10 cellular contexts compared by ENCODE assay signal in genomic region chr12:26153421-26154154, GRCh38. TPM values are rescaled to one million over a fixed set of nuclear protein-coding genes. Genes with fewer than 3 reads are reported as not detected.
DNase-seq lines count a peak whose midpoint lies in the region; ATAC-seq, FAIRE-seq and TF ChIP-seq lines count a peak whose summit lies in the region.
"Had no signal": no experiment of that assay in that cellular context is flagged by ENCODE, and none has a peak within 500 bp of the region (broad histone marks: within the 10 kb centered on the region; RNA-seq: fewer than 3 reads in every experiment).

No MANE protein-coding gene starts in this region.

- intact Hi-C loops in right cardiac atrium (cut with DNase I) = no loop called here
- intact Hi-C loops in upper lobe of right lung (cut with DNase I) = no loop called here

- peak overlapping the region; percentile 31 for H2AFZ ChIP-seq in astrocyte (ENCODE audit: low read depth, low read length)

- FAIRE-seq in astrocyte (lab: Jason Lieb, UNC) = peak; percentile 98

- peak; percentile 97 for DNase-seq in HS-27A (ENCODE audit: low read depth)
- DNase-seq in astrocyte (ENCODE audit: low read depth) = peak; percentile 99
- DNase-seq in right cardiac atrium = no peak
- DNase-seq in upper lobe of right lung = no peak
- DNase-seq in activated T-cell treated with anti-CD3 and anti-CD28 coated beads, Interleukin-2, amount 50 U/mL, for 24 hours = no peak
- no peak for DNase-seq in NCI-H345 (lab: John Stamatoyannopoulos, UW)
- DNase-seq: activated CD8-positive, alpha-beta memory T cell treated with anti-CD3 and anti-CD28 coated beads, Interleukin-2, amount 10 ng/mL, durations not matched to agents 7 days and 5 days; retina; tibial artery had no signal

- no peaks in the 10 kb centered on the region for H3K36me3 Mint-ChIP-seq in astrocyte (ENCODE audit: low read depth, unreplicated experiment)
- no peaks in the 10 kb centered on the region for H3K36me3 Mint-ChIP-seq in activated T-cell treated with anti-CD3 and anti-CD28 coated beads, Interleukin-2, amount 50 U/mL, for 24 hours (ENCODE audit: low read depth)
- H3K36me3 Mint-ChIP-seq: activated CD8-positive, alpha-beta memory T cell treated with anti-CD3 and anti-CD28 coated beads, Interleukin-2, amount 10 ng/mL, durations not matched to agents 7 days and 5 days had no signal

- H3K27me3 ChIP-seq in astrocyte (ENCODE audit: insufficient read depth, low read length) = no peaks in the 10 kb centered on the region
- no peaks in the 10 kb centered on the region for H3K27me3 ChIP-seq in right cardiac atrium (ENCODE audit: control insufficient read depth, insufficient read depth)
- H3K27me3 ChIP-seq in upper lobe of right lung = no peaks in the 10 kb centered on the region
- H3K27me3 ChIP-seq: tibial artery had no signal

- H3K36me3 ChIP-seq in astrocyte (ENCODE audit: insufficient read depth, low read length) (no peaks in the 10 kb centered on the region), upper lobe of right lung (no peaks in the 10 kb centered on the region)
- H3K36me3 ChIP-seq: tibial artery had no signal

- ATAC-seq in right cardiac atrium = peak; percentile 49 to 80
- ATAC-seq in upper lobe of right lung = peak; percentile 78
- ATAC-seq in GM19351 (IDR thresholded peaks at IDR 0.05; ENCODE audit: unreplicated experiment) = no peak
- ATAC-seq: activated CD8-positive, alpha-beta memory T cell treated with anti-CD3 and anti-CD28 coated beads, Interleukin-2, amount 10 ng/mL, durations not matched to agents 7 days and 5 days had no signal

- no peaks in the 10 kb centered on the region for H3K79me2 ChIP-seq in astrocyte (ENCODE audit: insufficient read depth, low read length)

- no peaks in the 10 kb centered on the region for H3K9me3 ChIP-seq in astrocyte (ENCODE audit: insufficient read depth, low read depth, low read length)
- no peaks in the 10 kb centered on the region for H3K9me3 ChIP-seq in right cardiac atrium (ENCODE audit: control insufficient read depth, low read length)
- H3K9me3 ChIP-seq in upper lobe of right lung = no peaks in the 10 kb centered on the region
- H3K9me3 ChIP-seq: tibial artery had no signal

- H3K27me3 Mint-ChIP-seq in astrocyte (ENCODE audit: low read depth, unreplicated experiment) = no peaks in the 10 kb centered on the region
- H3K27me3 Mint-ChIP-seq in activated T-cell treated with anti-CD3 and anti-CD28 coated beads, Interleukin-2, amount 50 U/mL, for 24 hours = peaks cover 26% of the 10 kb centered on the region

- peak overlapping the region; percentile 74 for H3K27ac Mint-ChIP-seq in astrocyte (ENCODE audit: unreplicated experiment)
- no peak overlapping the region for H3K27ac Mint-ChIP-seq in activated T-cell treated with anti-CD3 and anti-CD28 coated beads, Interleukin-2, amount 50 U/mL, for 24 hours
- H3K27ac Mint-ChIP-seq: activated CD8-positive, alpha-beta memory T cell treated with anti-CD3 and anti-CD28 coated beads, Interleukin-2, amount 10 ng/mL, durations not matched to agents 7 days and 5 days had no signal

- peaks cover 37% of the 10 kb centered on the region for H3K4me1 Mint-ChIP-seq in astrocyte (ENCODE audit: low read depth, unreplicated experiment)
- no peaks in the 10 kb centered on the region for H3K4me1 Mint-ChIP-seq in activated T-cell treated with anti-CD3 and anti-CD28 coated beads, Interleukin-2, amount 50 U/mL, for 24 hours (ENCODE audit: low read depth)
- H3K4me1 Mint-ChIP-seq: activated CD8-positive, alpha-beta memory T cell treated with anti-CD3 and anti-CD28 coated beads, Interleukin-2, amount 10 ng/mL, durations not matched to agents 7 days and 5 days had no signal

- peak overlapping the region; percentile 91 for H3K27ac ChIP-seq in astrocyte (ENCODE audit: low read depth, low read length)
- peak overlapping the region; percentile 2 for H3K27ac ChIP-seq in right cardiac atrium (ENCODE audit: low read length)
- no peak overlapping the region for H3K27ac ChIP-seq in upper lobe of right lung

- H3K4me1 ChIP-seq in astrocyte (ENCODE audit: insufficient read depth, low read length) (peaks cover 38% of the 10 kb centered on the region), right cardiac atrium (ENCODE audit: control insufficient read depth, insufficient read depth, low read length) (peaks cover 2% of the 10 kb centered on the region), upper lobe of right lung (peaks cover 7% of the 10 kb centered on the region)

- H3K4me3 ChIP-seq in astrocyte (ENCODE audit: insufficient read depth, low read depth, low read length) (peak overlapping the region; percentile 20), right cardiac atrium (ENCODE audit: low read length) (no peak overlapping the region), upper lobe of right lung (no peak overlapping the region)
- H3K4me3 ChIP-seq: tibial artery had no signal

- H4K20me1 ChIP-seq in astrocyte (ENCODE audit: insufficient read depth, low read length) = no peaks in the 10 kb centered on the region

- H3K4me2 ChIP-seq in astrocyte (ENCODE audit: low read length) = peak overlapping the region; percentile 79

- TF ChIP-seq CTCF in astrocyte (IDR thresholded peaks at IDR 0.05; ENCODE audit: insufficient read depth, low read depth, low read length) = peak; percentile 22
- no peak for TF ChIP-seq CTCF in upper lobe of right lung (IDR thresholded peaks at IDR 0.05)

- WGBS in right cardiac atrium = 50% methylated on average over 5 of the region's 5 CpGs

- H3K4me3 Mint-ChIP-seq in astrocyte (ENCODE audit: unreplicated experiment) = no peak overlapping the region
- H3K4me3 Mint-ChIP-seq in activated T-cell treated with anti-CD3 and anti-CD28 coated beads, Interleukin-2, amount 50 U/mL, for 24 hours = no peak overlapping the region
- H3K4me3 Mint-ChIP-seq: activated CD8-positive, alpha-beta memory T cell treated with anti-CD3 and anti-CD28 coated beads, Interleukin-2, amount 10 ng/mL, durations not matched to agents 7 days and 5 days had no signal

- H3K9ac ChIP-seq in astrocyte (ENCODE audit: low read length) = peak overlapping the region; percentile 65

- H3K9me3 Mint-ChIP-seq in astrocyte (ENCODE audit: unreplicated experiment) = no peaks in the 10 kb centered on the region
- no peaks in the 10 kb centered on the region for H3K9me3 Mint-ChIP-seq in activated T-cell treated with anti-CD3 and anti-CD28 coated beads, Interleukin-2, amount 50 U/mL, for 24 hours

RNA-seq across cellular contexts. Expression of gene BHLHE41, which starts 28.8 kb away (rescaled TPM):
- 2.9 and 4.3 TPM in 2 replicates for total RNA-seq in astrocyte
- 10 to 100 TPM; 10.6 to 47.2 (median 31.2) TPM for total RNA-seq in right cardiac atrium
- polyA plus RNA-seq in right cardiac atrium = 9.1 TPM
- total RNA-seq in upper lobe of right lung = 104 TPM
- total RNA-seq: activated CD8-positive, alpha-beta memory T cell treated with anti-CD3 and anti-CD28 coated beads, Interleukin-2, amount 10 ng/mL, durations not matched to agents 7 days and 5 days had no signal

RNA-seq across cellular contexts. Expression of gene SSPN, which starts 41.8 kb away (rescaled TPM):
- total RNA-seq in astrocyte (6.3 and 11.2 TPM in 2 replicates), right cardiac atrium (100 to 1,000 TPM in 2 of 4 donors, 10 to 100 TPM in 2; 74.5 to 109 (median 97.9) TPM), upper lobe of right lung (15.6 TPM)
- 21.5 TPM for polyA plus RNA-seq in right cardiac atrium
- total RNA-seq: activated CD8-positive, alpha-beta memory T cell treated with anti-CD3 and anti-CD28 coated beads, Interleukin-2, amount 10 ng/mL, durations not matched to agents 7 days and 5 days had no signal

Comparison
In these comparisons a context has a peak if more than half of its experiments do, and no peak if none do; other contexts are left out.
1. DNase-seq: peak in HS-27A (single experiment) and astrocyte (single experiment); none in right cardiac atrium (0 of 3), upper lobe of right lung (single experiment), activated T-cell treated with anti-CD3 and anti-CD28 coated beads, Interleukin-2, amount 50 U/mL, for 24 hours (single experiment) and NCI-H345 (single experiment).